ENCODE assay signal across 9 cellular contexts in genomic region chr12:57693317-57693658, GRCh38. TPM values are rescaled to one million over a fixed set of nuclear protein-coding genes. Genes with fewer than 3 reads are reported as not detected.
DNase-seq lines count a peak whose midpoint lies in the region; ATAC-seq and TF ChIP-seq lines count a peak whose summit lies in the region.
"Had no signal": no experiment of that assay in that cellular context is flagged by ENCODE, and none has a peak within 500 bp of the region (broad histone marks: within the 10 kb centered on the region; RNA-seq: fewer than 3 reads in every experiment).

No MANE protein-coding gene starts in this region.

- H3K4me3 Mint-ChIP-seq in activated T-helper 17 cell treated with anti-CD3 and anti-CD28 coated beads, Interleukin-2, amount 50 U/mL, for 72 hours: no peak overlapping the region
- H3K4me3 Mint-ChIP-seq: activated naive CD8-positive, alpha-beta T cell treated with anti-CD3 and anti-CD28 coated beads, Interleukin-2, amount 10 ng/mL, durations not matched to agents 7 days and 5 days had no signal

- no peak overlapping the region for H2BK15ac ChIP-seq in mesenchymal stem cell (ENCODE audit: low read depth, poor library complexity, severe bottlenecking)

- no peak overlapping the region for H3K23ac ChIP-seq in mesenchymal stem cell (ENCODE audit: low read length in 2 of 2)

- peaks cover 32% of the 10 kb centered on the region for H3K36me3 Mint-ChIP-seq in activated T-helper 17 cell treated with anti-CD3 and anti-CD28 coated beads, Interleukin-2, amount 50 U/mL, for 72 hours (ENCODE audit: low read depth)

- H3K4me1 ChIP-seq in mesenchymal stem cell (ENCODE audit: control insufficient read depth, insufficient read depth, low read depth, low read length) (peaks cover 7% of the 10 kb centered on the region), uterus (peaks cover 0 to 4% of the 10 kb centered on the region in 2 donors)

- no peak overlapping the region for H4K91ac ChIP-seq in mesenchymal stem cell (ENCODE audit: low read length)

- H3K4me1 Mint-ChIP-seq in activated T-helper 17 cell treated with anti-CD3 and anti-CD28 coated beads, Interleukin-2, amount 50 U/mL, for 72 hours: no peaks in the 10 kb centered on the region

- no peak overlapping the region for H2AK5ac ChIP-seq in mesenchymal stem cell (ENCODE audit: low read length, severe bottlenecking)

- intact Hi-C loops in uterus (cut with DNase I; ENCODE audit: low total_unique reads): no loop called here

- peak; percentile 1 for ATAC-seq in activated T-helper 17 cell treated with anti-CD3 and anti-CD28 coated beads, Interleukin-2, amount 50 U/mL, for 72 hours (replicated peaks)

- 63% methylated on average over 9 of the region's 10 CpGs for WGBS in mesenchymal stem cell

- peak overlapping the region; percentile 69 for H2AFZ ChIP-seq in mesenchymal stem cell (ENCODE audit: low read depth, low read length)

- H2BK12ac ChIP-seq in mesenchymal stem cell (ENCODE audit: low read length in 2 of 2): no peak overlapping the region

- H3K18ac ChIP-seq in mesenchymal stem cell (ENCODE audit: low read depth in 1 of 2, low read length in 2 of 2): peak overlapping the region in 1 of 2 experiments; percentile 48

- peak; percentile 5 to 8 for DNase-seq in stimulated activated CD4-positive, alpha-beta T cell treated with anti-CD3 and anti-CD28 coated beads, Interleukin-2, amount 100 ng/mL, for 48 hours
- DNase-seq in stimulated activated CD4-positive, alpha-beta T cell treated with anti-CD3 and anti-CD28 coated beads, Interleukin-4, amount 100 ng/mL, for 24 hours: no peak
- DNase-seq in mesenchymal stem cell: no peak
- no peak for DNase-seq in uterus
- no peak for DNase-seq in midbrain (lab: John Stamatoyannopoulos, UW)
- no peak for DNase-seq in hepatic stellate cell (ENCODE audit: low spot score)
- DNase-seq in middle frontal gyrus (ENCODE audit: extremely low spot score, low spot score): no peak

- no peaks in the 10 kb centered on the region for H3K9me3 Mint-ChIP-seq in activated T-helper 17 cell treated with anti-CD3 and anti-CD28 coated beads, Interleukin-2, amount 50 U/mL, for 72 hours
- H3K9me3 Mint-ChIP-seq: activated naive CD8-positive, alpha-beta T cell treated with anti-CD3 and anti-CD28 coated beads, Interleukin-2, amount 10 ng/mL, durations not matched to agents 7 days and 5 days had no signal

- H3K4ac ChIP-seq in mesenchymal stem cell (ENCODE audit: low read depth in 1 of 2, low read length in 2 of 2): no peak overlapping the region

- H3K27ac ChIP-seq in mesenchymal stem cell (ENCODE audit: low read length, poor library complexity, severe bottlenecking): no peak overlapping the region
- H3K27ac ChIP-seq in uterus: peak overlapping the region; percentile 0 to 53

- H4K8ac ChIP-seq in mesenchymal stem cell (ENCODE audit: low read length): no peak overlapping the region

- no peak for TF ChIP-seq POLR2A in uterus (IDR thresholded peaks at IDR 0.05)

- H3K36me3 ChIP-seq in mesenchymal stem cell (ENCODE audit: control insufficient read depth in 1 of 2, insufficient read depth in 2 of 2, low read depth in 1 of 2, low read length in 2 of 2) (peaks cover 19 to 26% of the 10 kb centered on the region in 2 experiments), uterus (no peaks in the 10 kb centered on the region)

- peak overlapping the region; percentile 59 for H3K9ac ChIP-seq in mesenchymal stem cell (ENCODE audit: low read length)

- no peak overlapping the region for H3K14ac ChIP-seq in mesenchymal stem cell (ENCODE audit: low read length in 2 of 2)

- no peak overlapping the region for H2BK5ac ChIP-seq in mesenchymal stem cell (ENCODE audit: low read depth, low read length, poor library complexity, severe bottlenecking)

- peaks cover 24% of the 10 kb centered on the region for H3K79me1 ChIP-seq in mesenchymal stem cell (replicated peaks; ENCODE audit: low read length, poor library complexity, severe bottlenecking)

- H3K4me3 ChIP-seq in mesenchymal stem cell (ENCODE audit: insufficient read depth in 1 of 2, low read depth in 1 of 2, low read length in 2 of 2): peak overlapping the region in 1 of 2 experiments; percentile 66
- H3K4me3 ChIP-seq in uterus: peak overlapping the region in 1 of 2 donors; percentile 29

- H3K9me3 ChIP-seq in mesenchymal stem cell (ENCODE audit: control insufficient read depth, low read length) (peaks cover 3% of the 10 kb centered on the region), uterus (no peaks in the 10 kb centered on the region)

- H3K4me2 ChIP-seq in mesenchymal stem cell (ENCODE audit: low read length, poor library complexity, severe bottlenecking): no peak overlapping the region

- peaks cover 7% of the 10 kb centered on the region for H3K27me3 Mint-ChIP-seq in activated T-helper 17 cell treated with anti-CD3 and anti-CD28 coated beads, Interleukin-2, amount 50 U/mL, for 72 hours

- no peaks in the 10 kb centered on the region for H3K27me3 ChIP-seq in mesenchymal stem cell (ENCODE audit: control insufficient read depth in 1 of 2, insufficient read depth in 1 of 2, low read length in 2 of 2)
- H3K27me3 ChIP-seq in uterus: no peaks in the 10 kb centered on the region

- no peak overlapping the region for H2BK120ac ChIP-seq in mesenchymal stem cell (ENCODE audit: low read depth, low read length)

- no peak for TF ChIP-seq CTCF in uterus (IDR thresholded peaks at IDR 0.05)

- no peak overlapping the region for H3K27ac Mint-ChIP-seq in activated T-helper 17 cell treated with anti-CD3 and anti-CD28 coated beads, Interleukin-2, amount 50 U/mL, for 72 hours
- H3K27ac Mint-ChIP-seq: activated naive CD8-positive, alpha-beta T cell treated with anti-CD3 and anti-CD28 coated beads, Interleukin-2, amount 10 ng/mL, durations not matched to agents 7 days and 5 days had no signal

RNA-seq across cellular contexts. Expression of gene OS9, which starts 0.6 kb away (rescaled TPM):
- total RNA-seq in activated T-helper 17 cell treated with anti-CD3 and anti-CD28 coated beads, Interleukin-2, amount 50 U/mL, for 72 hours: 100 to 1,000 TPM; 107 to 114 TPM
- 208 TPM for polyA plus RNA-seq in mesenchymal stem cell (2013, experiment 1 of 2)
- polyA plus RNA-seq in mesenchymal stem cell (2013, experiment 2 of 2): 213 TPM
- total RNA-seq in uterus: 100 to 1,000 TPM; 189 to 339 (median 252) TPM

RNA-seq across cellular contexts. Expression of gene AGAP2, which starts 45.3 kb away (rescaled TPM):
- 10 to 100 TPM; 34.9 to 52.0 TPM for total RNA-seq in activated T-helper 17 cell treated with anti-CD3 and anti-CD28 coated beads, Interleukin-2, amount 50 U/mL, for 72 hours
- 0.03 TPM for polyA plus RNA-seq in mesenchymal stem cell (2013, experiment 1 of 2)
- 0.04 TPM for polyA plus RNA-seq in mesenchymal stem cell (2013, experiment 2 of 2)
- total RNA-seq in uterus: 1 to 10 TPM in 3 of 4 donors, under 1 TPM in 1; 0.29 to 6.3 (median 2.6) TPM

RNA-seq across cellular contexts. Expression of gene TSPAN31, which starts 51.6 kb away (rescaled TPM):
- total RNA-seq in activated T-helper 17 cell treated with anti-CD3 and anti-CD28 coated beads, Interleukin-2, amount 50 U/mL, for 72 hours: 10 to 100 TPM; 10.7 to 18.7 TPM
- 22.7 TPM for polyA plus RNA-seq in mesenchymal stem cell (2013, experiment 1 of 2)
- 23.2 TPM for polyA plus RNA-seq in mesenchymal stem cell (2013, experiment 2 of 2)
- total RNA-seq in uterus: 100 to 1,000 TPM in 1 of 4 donors, 10 to 100 TPM in 3; 38.2 to 103 (median 51.0) TPM

RNA-seq across cellular contexts. Expression of gene CDK4, which starts 58.8 kb away (rescaled TPM):
- total RNA-seq in activated T-helper 17 cell treated with anti-CD3 and anti-CD28 coated beads, Interleukin-2, amount 50 U/mL, for 72 hours: 100 to 1,000 TPM; 132 to 242 TPM
- 168 TPM for polyA plus RNA-seq in mesenchymal stem cell (2013, experiment 1 of 2)
- polyA plus RNA-seq in mesenchymal stem cell (2013, experiment 2 of 2): 171 TPM
- total RNA-seq in uterus: 100 to 1,000 TPM in 2 of 4 donors, 10 to 100 TPM in 2; 60.0 to 190 (median 110) TPM

Comparison
In these comparisons a context has a peak if more than half of its experiments do, and no peak if none do; other contexts are left out.
1. DNase-seq: peak in stimulated activated CD4-positive, alpha-beta T cell treated with anti-CD3 and anti-CD28 coated beads, Interleukin-2, amount 100 ng/mL, for 48 hours (2 of 2); none in stimulated activated CD4-positive, alpha-beta T cell treated with anti-CD3 and anti-CD28 coated beads, Interleukin-4, amount 100 ng/mL, for 24 hours (single experiment), mesenchymal stem cell (single experiment), uterus (0 of 2), midbrain (single experiment), hepatic stellate cell (single experiment) and middle frontal gyrus (single experiment).
2. RNA of gene AGAP2, which starts 45.3 kb away (total RNA-seq): 34.9 to 52.0 TPM in activated T-helper 17 cell treated with anti-CD3 and anti-CD28 coated beads, Interleukin-2, amount 50 U/mL, for 72 hours; 0.29 to 6.3 TPM in uterus; every median in the first group is over 4 times any median in the second.